ENCODE assay signal across 9 cellular contexts in the genomic region with DNA sequence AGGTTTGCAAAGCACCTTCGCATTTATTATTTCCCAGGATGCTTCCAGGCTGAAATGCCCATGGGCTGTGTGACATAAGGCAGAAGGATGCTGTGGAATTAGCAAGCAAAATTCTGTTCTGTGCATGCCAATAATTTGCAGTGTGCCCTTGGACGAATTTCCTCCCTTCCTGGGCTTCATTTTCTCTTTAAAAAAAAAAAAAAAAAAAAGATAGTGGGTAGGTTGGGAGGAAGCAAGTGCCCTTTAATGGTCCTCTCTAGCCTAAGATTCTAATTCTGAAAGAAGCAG. TPM values are rescaled to one million over a fixed set of nuclear protein-coding genes. Genes with fewer than 3 reads are reported as not detected.
A peak's percentile ranks its signal among the peaks of the same experiment; 100 is the strongest.
DNase-seq lines count a peak whose midpoint lies in the region; ATAC-seq and TF ChIP-seq lines count a peak whose summit lies in the region.
"Had no signal": no experiment of that assay in that cellular context is flagged by ENCODE, and none has a peak within 500 bp of the region (broad histone marks: within the 10 kb centered on the region; RNA-seq: fewer than 3 reads in every experiment).

No MANE protein-coding gene starts in this region.

- H3K4me2 ChIP-seq in PC-3 (ENCODE audit: low read length), result peak overlapping the region; percentile 68

- DNase-seq in AG10803 (ENCODE audit: low read depth), result peak; percentile 58
- no peak for DNase-seq in PC-3
- no peak for DNase-seq in endodermal cell
- DNase-seq in DMS53 treated with DMSO at 0.1 percent for 48 hours (lab: John Stamatoyannopoulos, UW; ENCODE audit: unreplicated experiment), result no peak
- DNase-seq in activated effector memory CD4-positive, alpha-beta T cell treated with Interleukin-2 at 50 U/mL for 16 hours, result no peak
- DNase-seq in NCI-H510A (lab: John Stamatoyannopoulos, UW), result no peak

- H3K27me3 ChIP-seq in PC-3 (ENCODE audit: low read length), result no peaks in the 10 kb centered on the region
- no peaks in the 10 kb centered on the region for H3K27me3 ChIP-seq in endodermal cell (ENCODE audit: control insufficient read depth, insufficient read depth, low read length, poor library complexity, severe bottlenecking)
- peaks cover 57% of the 10 kb centered on the region for H3K27me3 ChIP-seq in neutrophil

- peaks cover 65% of the 10 kb centered on the region for H3K4me1 Mint-ChIP-seq in endodermal cell

- TF ChIP-seq CTCF in AG10803 (conservative IDR thresholded peaks at IDR 0.05; ENCODE audit: low read length) (no peak), PC-3 (conservative IDR thresholded peaks at IDR 0.05; ENCODE audit: low read depth, low read length) (no peak), endodermal cell (conservative IDR thresholded peaks at IDR 0.05) (no peak), neutrophil (IDR thresholded peaks at IDR 0.05) (no peak)

- peaks cover 19% of the 10 kb centered on the region for H3K36me3 Mint-ChIP-seq in endodermal cell (ENCODE audit: low read depth)
- H3K36me3 Mint-ChIP-seq: activated naive CD4-positive, alpha-beta T cell treated with anti-CD3 and anti-CD28 coated beads, Interleukin-2, amount 50 U/mL, for 24 hours had no signal

- peaks cover 44% of the 10 kb centered on the region for H3K4me1 ChIP-seq in PC-3 (ENCODE audit: insufficient read depth, low read length)
- peaks cover 24% of the 10 kb centered on the region for H3K4me1 ChIP-seq in endodermal cell (ENCODE audit: control insufficient read depth, insufficient read depth, low read length)
- peaks cover 59 to 64% of the 10 kb centered on the region in 2 experiments for H3K4me1 ChIP-seq in neutrophil (ENCODE audit: control insufficient read depth in 1 of 2, insufficient read depth in 1 of 2, low read depth in 1 of 2, low read length in 1 of 2)

- H2AFZ ChIP-seq in PC-3 (ENCODE audit: low read length), result peak overlapping the region; percentile 30; the same call in 1 of the 2 replicates

- H3K27ac Mint-ChIP-seq in endodermal cell, result peak overlapping the region; percentile 100
- H3K27ac Mint-ChIP-seq: activated naive CD4-positive, alpha-beta T cell treated with anti-CD3 and anti-CD28 coated beads, Interleukin-2, amount 50 U/mL, for 24 hours had no signal

- H3K79me2 ChIP-seq in PC-3 (ENCODE audit: low read length), result peaks cover 11% of the 10 kb centered on the region; the same call in 1 of the 2 replicates

- no peaks in the 10 kb centered on the region for H4K20me1 ChIP-seq in PC-3 (ENCODE audit: low read length)

- H3K9me3 ChIP-seq in PC-3 (ENCODE audit: low read length), result no peaks in the 10 kb centered on the region
- H3K9me3 ChIP-seq in endodermal cell (ENCODE audit: control insufficient read depth, low read length), result no peaks in the 10 kb centered on the region
- H3K9me3 ChIP-seq in neutrophil, result no peaks in the 10 kb centered on the region

- no peak overlapping the region for H3K4me3 Mint-ChIP-seq in endodermal cell

- H3K4me3 ChIP-seq in AG10803 (ENCODE audit: low read length) (peak overlapping the region; percentile 33), PC-3 (ENCODE audit: low read length) (peak overlapping the region; percentile 47; the same call in 1 of the 2 replicates), endodermal cell (ENCODE audit: low read length) (peak overlapping the region; percentile 64), neutrophil (ENCODE audit: low read depth in 1 of 2, low read length in 1 of 2) (peak overlapping the region in 1 of 2 experiments; percentile 14)

- H3K36me3 ChIP-seq in PC-3 (ENCODE audit: low read depth, low read length) (no peaks in the 10 kb centered on the region), endodermal cell (ENCODE audit: control insufficient read depth, insufficient read depth, low read length) (no peaks in the 10 kb centered on the region), neutrophil (no peaks in the 10 kb centered on the region)

- no peak for ATAC-seq in PC-3
- ATAC-seq in GM19467 (IDR thresholded peaks at IDR 0.05; ENCODE audit: unreplicated experiment), result no peak

- no peaks in the 10 kb centered on the region for H3K9me3 Mint-ChIP-seq in endodermal cell
- H3K9me3 Mint-ChIP-seq: activated naive CD4-positive, alpha-beta T cell treated with anti-CD3 and anti-CD28 coated beads, Interleukin-2, amount 50 U/mL, for 24 hours had no signal

- intact Hi-C loops in PC-3 (cut with micrococcal nuclease), result no loop called here

- CTCF ChIA-PET in PC-3 (lab: Charles Lee), result no interaction called here

- no peaks in the 10 kb centered on the region for H3K9me2 ChIP-seq in PC-3 (replicated peaks; ENCODE audit: low read length)

- no peaks in the 10 kb centered on the region for H3F3A ChIP-seq in PC-3 (ENCODE audit: low read length, unreplicated experiment)

- no peaks in the 10 kb centered on the region for H3K27me3 Mint-ChIP-seq in endodermal cell (ENCODE audit: insufficient read depth)
- H3K27me3 Mint-ChIP-seq: activated naive CD4-positive, alpha-beta T cell treated with anti-CD3 and anti-CD28 coated beads, Interleukin-2, amount 50 U/mL, for 24 hours had no signal

- H3K27ac ChIP-seq in PC-3 (ENCODE audit: low read length) (peak overlapping the region; percentile 71), endodermal cell (ENCODE audit: low read depth, low read length) (peak overlapping the region; percentile 99), neutrophil (peak overlapping the region; percentile 95)

- H3K9ac ChIP-seq in PC-3 (ENCODE audit: low read length) (peak overlapping the region; percentile 35), endodermal cell (ENCODE audit: extremely low read depth, low read length, poor library complexity, severe bottlenecking) (peak overlapping the region; percentile 85)

- no TSS peak for BruUV-seq in PC-3 (replicated peaks; lab: Mats Ljungman, UMichigan)

- POLR2A ChIA-PET in PC-3 (lab: Charles Lee; ENCODE audit: unreplicated experiment), result interaction anchor here (0.6 kb wide), 1 partner anchor 15 kb away, joined by 10 read pairs; no protein-coding TSS in a partner anchor

- WGBS in endodermal cell (ENCODE audit: insufficient coverage in 1 of 2, insufficient read length in 1 of 2), 2 experiments, result 78% methylated on average over 2 of the region's 2 CpGs; no CpG with 5 or more reads in 1 of the 2 experiments

RNA-seq across cellular contexts. Expression of a gene that starts 2.5 kb away (rescaled TPM):
- total RNA-seq in PC-3 (2014; rRNA removed), result 77.7 and 92.5 TPM in 2 replicates
- 100 to 1,000 TPM; 281 to 338 TPM for total RNA-seq in endodermal cell
- polyA plus RNA-seq in endodermal cell (2013, experiment 1 of 2), result 319 TPM
- polyA plus RNA-seq in endodermal cell (2013, experiment 2 of 2), result 289 TPM

RNA-seq across cellular contexts. Expression of a gene that starts 30.7 kb away (rescaled TPM):
- total RNA-seq in PC-3 (2014; rRNA removed) (7.0 and 8.3 TPM in 2 replicates), endodermal cell (1 to 10 TPM; 7.3 to 9.8 TPM)
- 7.4 TPM for polyA plus RNA-seq in endodermal cell (2013, experiment 1 of 2)
- 7.7 TPM for polyA plus RNA-seq in endodermal cell (2013, experiment 2 of 2)
